ENCODE assay signal across 8 cellular contexts in the genomic region with DNA sequence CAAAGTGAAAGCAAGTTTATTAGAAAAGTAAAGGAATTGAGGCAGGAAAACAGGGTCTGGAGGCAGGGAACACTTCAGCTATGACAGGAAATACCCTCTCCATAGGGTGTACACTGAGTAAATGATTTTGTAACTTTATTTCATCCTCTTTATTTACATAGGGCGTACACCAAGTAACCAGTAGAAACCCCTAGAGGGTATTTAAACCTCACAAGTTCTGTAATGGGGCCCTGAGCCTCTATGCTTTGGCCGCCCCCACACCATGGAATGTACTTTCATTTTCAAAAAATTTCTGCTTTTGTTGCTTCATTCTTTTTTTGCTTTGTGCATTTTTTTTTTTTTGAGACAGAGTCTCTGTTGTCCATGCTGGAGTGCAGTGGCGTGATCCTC. TPM values are rescaled to one million over a fixed set of nuclear protein-coding genes. Genes with fewer than 3 reads are reported as not detected.
DNase-seq lines count a peak whose midpoint lies in the region; ATAC-seq, FAIRE-seq and TF ChIP-seq lines count a peak whose summit lies in the region.

No MANE protein-coding gene starts in this region.

- H3K27ac Mint-ChIP-seq in Caco-2 (ENCODE audit: unreplicated experiment): peak overlapping the region; percentile 84
- peak overlapping the region; percentile 93 for H3K27ac Mint-ChIP-seq in dendritic cell treated with granulocyte-macrophage colony-stimulating factor and Interleukin-4, amounts not matched to agents 40 ng/mL and 50 ng/mL, for 4 days

- H3K9me3 ChIP-seq in Caco-2 (no peaks in the 10 kb centered on the region), pancreas (no peaks in the 10 kb centered on the region)

- DNase-seq in Caco-2: peak in 1 of 2 experiments; percentile 64
- DNase-seq in NCI-H460 (ENCODE audit: extremely low read depth, low read depth): peak; percentile 75
- no peak for DNase-seq in pancreas
- no peak for DNase-seq in stimulated activated CD4-positive, alpha-beta T cell treated with anti-CD3 and anti-CD28 coated beads, Interleukin-12 subunit alpha, Interleukin-12 subunit beta, amount 100 ng/mL, for 4 hours

- POLR2A ChIA-PET in Caco-2 (lab: Charles Lee): interaction anchor here (1.6 kb wide), 1 partner anchor 34 kb away, joined by 3 read pairs; no protein-coding TSS in a partner anchor

- no TSS peak for BruUV-seq in Caco-2 (replicated peaks; lab: Mats Ljungman, UMichigan)

- ATAC-seq in pancreas (no peak), HG03460 (IDR thresholded peaks at IDR 0.05; ENCODE audit: unreplicated experiment) (no peak), GM18519 (IDR thresholded peaks at IDR 0.05; ENCODE audit: low FRiP score, unreplicated experiment) (no peak), GM19324 (IDR thresholded peaks at IDR 0.05; ENCODE audit: low FRiP score, unreplicated experiment) (no peak)

- peaks cover 24% of the 10 kb centered on the region for H3K4me1 Mint-ChIP-seq in Caco-2 (ENCODE audit: low read depth, unreplicated experiment)
- H3K4me1 Mint-ChIP-seq in dendritic cell treated with granulocyte-macrophage colony-stimulating factor and Interleukin-4, amounts not matched to agents 40 ng/mL and 50 ng/mL, for 4 days (ENCODE audit: low read depth): peaks cover 63% of the 10 kb centered on the region

- H3K27me3 ChIP-seq in Caco-2 (replicated peaks; ENCODE audit: control insufficient read depth, insufficient read depth, low read length) (no peaks in the 10 kb centered on the region), pancreas (no peaks in the 10 kb centered on the region)

- no peak for FAIRE-seq in pancreas (lab: Jason Lieb, UNC)

- TF ChIP-seq CTCF in Caco-2 (IDR thresholded peaks at IDR 0.05; ENCODE audit: insufficient read depth in 1 of 2, low read depth in 1 of 2, low read length in 1 of 2, severe bottlenecking in 1 of 2, unreplicated experiment in 1 of 2) (no peak), pancreas (IDR thresholded peaks at IDR 0.05) (no peak)

- intact Hi-C loops in Caco-2 (cut with micrococcal nuclease; ENCODE audit: unreplicated experiment): no loop called here
- intact Hi-C loops in dendritic cell treated with granulocyte-macrophage colony-stimulating factor and Interleukin-4, amounts not matched to agents 40 ng/mL and 50 ng/mL, for 4 days (cut with micrococcal nuclease): no loop called here
- intact Hi-C loops in pancreas (cut with DNase I): no loop called here

- no peaks in the 10 kb centered on the region for H3K9me3 Mint-ChIP-seq in Caco-2 (ENCODE audit: unreplicated experiment)
- H3K9me3 Mint-ChIP-seq in dendritic cell treated with granulocyte-macrophage colony-stimulating factor and Interleukin-4, amounts not matched to agents 40 ng/mL and 50 ng/mL, for 4 days: no peaks in the 10 kb centered on the region

- H3K4me3 ChIP-seq in Caco-2 (ENCODE audit: low read depth, low read length): no peak overlapping the region; the same call in 1 of the 2 replicates
- H3K4me3 ChIP-seq in pancreas: peak overlapping the region in 3 of 4 donors; percentile 69 to 97 (median 89)

- H3K27ac ChIP-seq in pancreas: peak overlapping the region in 2 of 4 donors; percentile 71 to 89

- H3K4me3 Mint-ChIP-seq in Caco-2 (ENCODE audit: unreplicated experiment): peak overlapping the region; percentile 78
- peak overlapping the region; percentile 94 for H3K4me3 Mint-ChIP-seq in dendritic cell treated with granulocyte-macrophage colony-stimulating factor and Interleukin-4, amounts not matched to agents 40 ng/mL and 50 ng/mL, for 4 days

- peaks cover 20% of the 10 kb centered on the region for H3K4me1 ChIP-seq in Caco-2
- H3K4me1 ChIP-seq in pancreas: peaks cover 10 to 23% (median 11%) of the 10 kb centered on the region in 3 donors

- H3K36me3 ChIP-seq in Caco-2 (ENCODE audit: control insufficient read depth, insufficient read depth, low read length): no peaks in the 10 kb centered on the region
- no peaks in the 10 kb centered on the region for H3K36me3 ChIP-seq in pancreas

- CTCF ChIA-PET in Caco-2 (lab: Charles Lee): interaction anchor here (1.2 kb wide), 1 partner anchor 16 kb away, joined by 3 read pairs; no protein-coding TSS in a partner anchor

- H3K36me3 Mint-ChIP-seq in Caco-2 (ENCODE audit: insufficient read depth, unreplicated experiment): peaks cover 12% of the 10 kb centered on the region
- H3K36me3 Mint-ChIP-seq in dendritic cell treated with granulocyte-macrophage colony-stimulating factor and Interleukin-4, amounts not matched to agents 40 ng/mL and 50 ng/mL, for 4 days (ENCODE audit: low read depth): peaks cover 54% of the 10 kb centered on the region

- no peaks in the 10 kb centered on the region for H3K27me3 Mint-ChIP-seq in Caco-2 (ENCODE audit: insufficient read depth, unreplicated experiment)
- no peaks in the 10 kb centered on the region for H3K27me3 Mint-ChIP-seq in dendritic cell treated with granulocyte-macrophage colony-stimulating factor and Interleukin-4, amounts not matched to agents 40 ng/mL and 50 ng/mL, for 4 days

- 84 to 89% methylated on average over 3 of the region's 3 CpGs for whole genome bisulfite sequencing in pancreas, 2 donors

RNA-seq across cellular contexts. Expression of gene PSMG3, which starts 1.4 kb away (rescaled TPM):
- total RNA-seq in Caco-2 (2022) (35.1 and 38.1 TPM in 2 replicates), pancreas (10 to 100 TPM in 4 of 6 donors, 1 to 10 TPM in 2; 6.7 to 12.0 (median 11.0) TPM)
- 125 and 137 TPM in 2 replicates for total RNA-seq in NCI-H460 (2014; rRNA removed; shearing (Covaris generic))
- 190 and 249 TPM in 2 replicates for polyA plus RNA-seq in NCI-H460 (2014; cell fraction: nucleus; rRNA removed)
- polyA plus RNA-seq in pancreas: 10 to 100 TPM; 45.6 to 46.1 TPM

RNA-seq across cellular contexts. Expression of gene TMEM184A, which starts 15.3 kb away (rescaled TPM):
- total RNA-seq in Caco-2 (2022): 16.5 and 22.0 TPM in 2 replicates
- total RNA-seq in NCI-H460 (2014; rRNA removed; shearing (Covaris generic)): 6.4 and 6.7 TPM in 2 replicates
- polyA plus RNA-seq in NCI-H460 (2014; cell fraction: nucleus; rRNA removed): 21.4 and 27.9 TPM in 2 replicates
- 10 to 100 TPM; 15.2 to 27.5 (median 21.3) TPM for total RNA-seq in pancreas
- polyA plus RNA-seq in pancreas: 10 to 100 TPM; 29.0 to 58.9 TPM

RNA-seq across cellular contexts. Expression of gene MAFK, which starts 40.8 kb away (rescaled TPM):
- total RNA-seq in Caco-2 (2022) (30.0 and 33.3 TPM in 2 replicates), pancreas (10 to 100 TPM; 21.1 to 43.2 (median 23.4) TPM)
- 114 and 126 TPM in 2 replicates for total RNA-seq in NCI-H460 (2014; rRNA removed; shearing (Covaris generic))
- polyA plus RNA-seq in NCI-H460 (2014; cell fraction: nucleus; rRNA removed): 381 and 411 TPM in 2 replicates
- 10 to 100 TPM; 42.6 to 71.2 TPM for polyA plus RNA-seq in pancreas
